2 cellular contexts compared by ENCODE assay signal in the genomic region with DNA sequence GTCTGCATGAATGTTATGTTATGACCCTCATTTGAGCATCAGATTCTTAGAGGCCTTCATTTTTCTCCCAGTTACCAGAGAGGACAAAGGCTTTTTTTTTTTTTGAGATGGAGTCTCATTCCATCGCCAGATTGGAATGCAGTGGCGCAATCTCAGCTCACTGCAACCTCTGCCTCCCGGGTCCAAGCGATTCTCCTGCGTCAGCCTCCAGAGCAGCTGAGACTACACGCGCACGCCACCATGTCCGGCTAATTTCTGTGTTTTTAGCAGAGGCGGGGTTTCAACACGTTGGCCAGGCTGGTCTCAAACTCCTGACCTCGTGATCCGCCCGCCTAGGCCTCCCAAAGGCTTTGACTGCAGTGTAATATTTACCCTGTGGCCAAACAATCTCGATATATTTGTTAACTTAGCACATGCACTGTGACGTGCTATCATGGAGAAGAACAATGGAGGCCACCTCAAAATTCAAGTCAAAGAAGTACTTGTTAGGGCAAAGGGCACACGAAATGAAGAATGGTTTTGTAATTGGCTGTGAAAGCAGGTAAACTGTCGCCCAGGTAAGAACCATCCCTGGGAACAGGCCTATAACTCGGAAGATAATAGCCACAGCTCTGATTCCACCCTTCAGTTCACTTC.
TF ChIP-seq lines count a peak whose summit lies in the region.

No MANE protein-coding gene starts in this region.

TF ChIP-seq in GM23338, 12 proteins besides CTCF, POLR2A, EP300 and RAD21:
- no peak for TF ChIP-seq EZH2phosphoT487 (IDR thresholded peaks at IDR 0.05; ENCODE audit: unreplicated experiment)

TF ChIP-seq in H1, 55 proteins besides CTCF, POLR2A, EP300 and RAD21:
- TF ChIP-seq KDM4A (IDR thresholded peaks at IDR 0.05; ENCODE audit: low read depth, low read length, severe bottlenecking) (no peak), CEBPB (IDR thresholded peaks at IDR 0.05; ENCODE audit: low read depth, low read length) (peak; percentile 86)
